Comparison of ENCODE assay signal across 1 cellular context in genomic region chr12:31321565-31322228, GRCh38.
TF ChIP-seq lines count a peak whose summit lies in the region.

No MANE protein-coding gene starts in this region.

TF ChIP-seq in HCT116, 20 proteins besides CTCF, POLR2A, EP300 and RAD21 (continued from another document):
- TF ChIP-seq SP1 (IDR thresholded peaks at IDR 0.05; ENCODE audit: low read depth) (no peak), JUND (IDR thresholded peaks at IDR 0.05) (no peak), CBX3 (IDR thresholded peaks at IDR 0.05; ENCODE audit: low read depth) (no peak), FOSL1 (IDR thresholded peaks at IDR 0.05; ENCODE audit: low read depth) (no peak), TCF7L2 (IDR thresholded peaks at IDR 0.05; ENCODE audit: borderline replicate concordance, extremely low read depth, insufficient read depth, insufficient read length) (no peak), SRF (IDR thresholded peaks at IDR 0.05; ENCODE audit: low read depth) (no peak), EZH2phosphoT487 (IDR thresholded peaks at IDR 0.05; ENCODE audit: borderline replicate concordance) (no peak), ELF1 (IDR thresholded peaks at IDR 0.05; ENCODE audit: borderline replicate concordance, low read depth) (no peak), EGR1 (IDR thresholded peaks at IDR 0.05; ENCODE audit: low read depth) (no peak), EZH2 (IDR thresholded peaks at IDR 0.05) (no peak), CEBPB (IDR thresholded peaks at IDR 0.05; ENCODE audit: low read depth) (no peak)
- TF ChIP-seq, protein P1, sequence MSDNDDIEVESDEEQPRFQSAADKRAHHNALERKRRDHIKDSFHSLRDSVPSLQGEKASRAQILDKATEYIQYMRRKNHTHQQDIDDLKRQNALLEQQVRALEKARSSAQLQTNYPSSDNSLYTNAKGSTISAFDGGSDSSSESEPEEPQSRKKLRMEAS (IDR thresholded peaks at IDR 0.05) = no peak
- TF ChIP-seq, protein P2, sequence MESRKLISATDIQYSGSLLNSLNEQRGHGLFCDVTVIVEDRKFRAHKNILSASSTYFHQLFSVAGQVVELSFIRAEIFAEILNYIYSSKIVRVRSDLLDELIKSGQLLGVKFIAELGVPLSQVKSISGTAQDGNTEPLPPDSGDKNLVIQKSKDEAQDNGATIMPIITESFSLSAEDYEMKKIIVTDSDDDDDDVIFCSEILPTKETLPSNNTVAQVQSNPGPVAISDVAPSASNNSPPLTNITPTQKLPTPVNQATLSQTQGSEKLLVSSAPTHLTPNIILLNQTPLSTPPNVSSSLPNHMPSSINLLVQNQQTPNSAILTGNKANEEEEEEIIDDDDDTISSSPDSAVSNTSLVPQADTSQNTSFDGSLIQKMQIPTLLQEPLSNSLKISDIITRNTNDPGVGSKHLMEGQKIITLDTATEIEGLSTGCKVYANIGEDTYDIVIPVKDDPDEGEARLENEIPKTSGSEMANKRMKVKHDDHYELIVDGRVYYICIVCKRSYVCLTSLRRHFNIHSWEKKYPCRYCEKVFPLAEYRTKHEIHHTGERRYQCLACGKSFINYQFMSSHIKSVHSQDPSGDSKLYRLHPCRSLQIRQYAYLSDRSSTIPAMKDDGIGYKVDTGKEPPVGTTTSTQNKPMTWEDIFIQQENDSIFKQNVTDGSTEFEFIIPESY (IDR thresholded peaks at IDR 0.05; ENCODE audit: extremely low read depth, insufficient replicate concordance, low read length) = no peak
